1 cellular context compared by ENCODE assay signal in the genomic region with DNA sequence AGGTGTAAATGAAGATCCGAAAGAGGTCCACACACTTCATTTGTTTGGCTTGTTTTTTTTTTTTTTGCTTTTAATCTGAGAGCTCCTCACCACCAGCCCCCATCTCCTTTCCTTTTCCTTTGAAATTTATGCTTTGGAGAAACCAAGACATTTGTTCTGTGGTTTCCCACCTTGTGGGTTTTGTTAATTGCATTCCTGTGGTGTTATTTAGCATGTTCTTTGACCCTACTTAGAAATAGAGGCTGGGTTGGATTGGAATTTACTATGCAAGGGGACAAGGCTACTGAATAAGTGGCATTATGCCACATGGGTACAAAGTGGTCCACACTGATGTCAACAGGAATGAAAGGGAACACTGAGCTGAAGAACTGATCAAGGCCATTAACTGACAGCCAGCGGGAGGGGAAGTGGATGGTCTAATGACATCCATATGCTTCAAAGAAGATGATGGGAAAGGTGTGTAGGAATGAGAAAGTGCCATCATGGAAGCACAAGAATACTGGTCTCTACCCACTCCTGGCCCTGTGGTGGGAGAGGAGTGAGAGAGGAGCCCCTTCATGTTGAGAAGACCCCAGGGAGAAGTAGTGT.
TF ChIP-seq lines count a peak whose summit lies in the region.

No MANE protein-coding gene starts in this region.

TF ChIP-seq in HCT116, 20 proteins besides CTCF, POLR2A, EP300 and RAD21:
- TF ChIP-seq SIN3A (IDR thresholded peaks at IDR 0.05; ENCODE audit: low read depth) (no peak), ATF3 (IDR thresholded peaks at IDR 0.05) (no peak), ZFX (IDR thresholded peaks at IDR 0.05) (no peak), CEBPB (IDR thresholded peaks at IDR 0.05; ENCODE audit: low read depth) (no peak), EZH2 (IDR thresholded peaks at IDR 0.05) (no peak), ELF1 (IDR thresholded peaks at IDR 0.05; ENCODE audit: borderline replicate concordance, low read depth) (no peak), FOSL1 (IDR thresholded peaks at IDR 0.05; ENCODE audit: low read depth) (no peak), REST (IDR thresholded peaks at IDR 0.05; ENCODE audit: low read depth) (no peak), SRF (IDR thresholded peaks at IDR 0.05; ENCODE audit: low read depth) (no peak), ZNF274 (IDR thresholded peaks at IDR 0.05; ENCODE audit: low read depth, low read length) (no peak), CBX3 (IDR thresholded peaks at IDR 0.05; ENCODE audit: low read depth) (no peak), JUND (IDR thresholded peaks at IDR 0.05) (no peak), TCF7L2 (IDR thresholded peaks at IDR 0.05; ENCODE audit: borderline replicate concordance, extremely low read depth, insufficient read depth, insufficient read length) (no peak), SP1 (IDR thresholded peaks at IDR 0.05; ENCODE audit: low read depth) (no peak), EZH2phosphoT487 (IDR thresholded peaks at IDR 0.05; ENCODE audit: borderline replicate concordance) (no peak), POLR2AphosphoS5 (IDR thresholded peaks at IDR 0.05; ENCODE audit: low read depth, low read length) (no peak), EGR1 (IDR thresholded peaks at IDR 0.05; ENCODE audit: low read depth) (no peak)
- TF ChIP-seq, protein P1, sequence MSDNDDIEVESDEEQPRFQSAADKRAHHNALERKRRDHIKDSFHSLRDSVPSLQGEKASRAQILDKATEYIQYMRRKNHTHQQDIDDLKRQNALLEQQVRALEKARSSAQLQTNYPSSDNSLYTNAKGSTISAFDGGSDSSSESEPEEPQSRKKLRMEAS (IDR thresholded peaks at IDR 0.05), result no peak
